Comparison of ENCODE assay signal across 11 cellular contexts in genomic region chr15:65612616-65612946, GRCh38. TPM values are rescaled to one million over a fixed set of nuclear protein-coding genes. Genes with fewer than 3 reads are reported as not detected.
DNase-seq lines count a peak whose midpoint lies in the region; ATAC-seq and TF ChIP-seq lines count a peak whose summit lies in the region.
"Had no signal": no experiment of that assay in that cellular context is flagged by ENCODE, and none has a peak within 500 bp of the region (broad histone marks: within the 10 kb centered on the region; RNA-seq: fewer than 3 reads in every experiment).

No MANE protein-coding gene starts in this region.

- H3K27ac ChIP-seq in left ventricle myocardium inferior (replicated peaks) (peak overlapping the region; percentile 98), upper lobe of right lung (peak overlapping the region; percentile 92)

- peak overlapping the region; percentile 93 for H3K4me3 Mint-ChIP-seq in memory B cell

- H3K4me1 Mint-ChIP-seq in memory B cell: peaks cover 19% of the 10 kb centered on the region

- ATAC-seq in memory B cell (ENCODE audit: low read depth) (no peak), upper lobe of right lung (no peak), GM21723 (IDR thresholded peaks at IDR 0.05; ENCODE audit: unreplicated experiment) (no peak)
- ATAC-seq: foreskin keratinocyte had no signal

- TF ChIP-seq CTCF in left ventricle myocardium inferior (IDR thresholded peaks at IDR 0.05; ENCODE audit: borderline replicate concordance) (no peak), upper lobe of right lung (IDR thresholded peaks at IDR 0.05) (no peak)

- H3K27me3 ChIP-seq in left ventricle myocardium inferior (ENCODE audit: low read depth) (no peaks in the 10 kb centered on the region), adipocyte (replicated peaks; ENCODE audit: control insufficient read depth, insufficient read depth, low read length) (no peaks in the 10 kb centered on the region), upper lobe of right lung (no peaks in the 10 kb centered on the region)
- H3K27me3 ChIP-seq: foreskin keratinocyte had no signal

- peak overlapping the region; percentile 92 for H3K27ac Mint-ChIP-seq in memory B cell

- peak overlapping the region; percentile 96 for H3K9ac ChIP-seq in adipocyte (ENCODE audit: low read length)

- no peaks in the 10 kb centered on the region for H3K36me3 Mint-ChIP-seq in memory B cell

- H3K9me3 Mint-ChIP-seq in memory B cell: no peaks in the 10 kb centered on the region
- H3K9me3 Mint-ChIP-seq: activated naive CD4-positive, alpha-beta T cell treated with anti-CD3 and anti-CD28 coated beads, Interleukin-2, amount 50 U/mL, for 72 hours had no signal

- no peak for DNase-seq in left ventricle myocardium inferior
- DNase-seq in cardiac septum (ENCODE audit: low spot score): no peak
- no peak for DNase-seq in adipocyte (ENCODE audit: low read depth)
- no peak for DNase-seq in memory B cell (ENCODE audit: low spot score in 2 of 2)
- no peak for DNase-seq in upper lobe of right lung
- no peak for DNase-seq in NCI-H146 (lab: John Stamatoyannopoulos, UW)
- no peak for DNase-seq in DMS79 treated with DMSO at 0.1 percent for 48 hours (lab: John Stamatoyannopoulos, UW)
- DNase-seq: NCI-H510A treated with DMSO at 0.1 percent for 48 hours had no signal

- intact Hi-C loops in left ventricle myocardium inferior (cut with micrococcal nuclease) (no loop called here), cardiac septum (cut with DNase I) (no loop called here), upper lobe of right lung (cut with DNase I) (no loop called here)

- H3K4me3 ChIP-seq in left ventricle myocardium inferior (no peak overlapping the region), adipocyte (ENCODE audit: low read length) (peak overlapping the region; percentile 99), upper lobe of right lung (no peak overlapping the region)

- no peaks in the 10 kb centered on the region for H3K36me3 ChIP-seq in left ventricle myocardium inferior
- no peaks in the 10 kb centered on the region for H3K36me3 ChIP-seq in adipocyte (ENCODE audit: control insufficient read depth, insufficient read depth, low read length, severe bottlenecking)
- no peaks in the 10 kb centered on the region for H3K36me3 ChIP-seq in upper lobe of right lung

- H3K4me1 ChIP-seq in left ventricle myocardium inferior (peaks cover 33% of the 10 kb centered on the region), adipocyte (ENCODE audit: control insufficient read depth, insufficient read depth, low read length) (peaks cover 26% of the 10 kb centered on the region), upper lobe of right lung (peaks cover 21% of the 10 kb centered on the region)

- H3K9me3 ChIP-seq in left ventricle myocardium inferior (replicated peaks): no peaks in the 10 kb centered on the region
- H3K9me3 ChIP-seq in adipocyte (ENCODE audit: control insufficient read depth, low read length): no peaks in the 10 kb centered on the region
- H3K9me3 ChIP-seq in upper lobe of right lung: no peaks in the 10 kb centered on the region

- no peaks in the 10 kb centered on the region for H3K27me3 Mint-ChIP-seq in memory B cell

RNA-seq across cellular contexts. Expression of gene INTS14, which starts 1.6 kb away (rescaled TPM):
- total RNA-seq in left ventricle myocardium inferior: 12.2 TPM
- 14.9 TPM for total RNA-seq in cardiac septum
- 32.0 TPM for total RNA-seq in upper lobe of right lung

RNA-seq across cellular contexts. Expression of gene SLC24A1, which starts 9.2 kb away (rescaled TPM):
- total RNA-seq in left ventricle myocardium inferior: 2.3 TPM
- total RNA-seq in cardiac septum: 3.0 TPM
- total RNA-seq in upper lobe of right lung: 11.8 TPM
